ENCODE assay signal across 22 cellular contexts in genomic region chr22:49006207-49007012, GRCh38.
DNase-seq lines count a peak whose midpoint lies in the region; ATAC-seq, FAIRE-seq and TF ChIP-seq lines count a peak whose summit lies in the region.
"Had no signal": no experiment of that assay in that cellular context is flagged by ENCODE, and none has a peak within 500 bp of the region (broad histone marks: within the 10 kb centered on the region; RNA-seq: fewer than 3 reads in every experiment).

No MANE protein-coding gene starts in this region.

- intact Hi-C loops in Right ventricle myocardium superior (cut with DNase I) (no loop called here), left ventricle myocardium inferior (cut with micrococcal nuclease) (no loop called here), upper lobe of right lung (cut with DNase I) (no loop called here)

- H3K4me3 ChIP-seq in left ventricle myocardium inferior (no peak overlapping the region), bronchial epithelial cell (ENCODE audit: low read depth, low read length) (no peak overlapping the region), upper lobe of right lung (no peak overlapping the region)
- H3K4me3 ChIP-seq: A549, BLaER1, GM12878, GM23338 had no signal

- TF ChIP-seq CTCF in left ventricle myocardium inferior (IDR thresholded peaks at IDR 0.05; ENCODE audit: borderline replicate concordance), result no peak
- no peak for TF ChIP-seq CTCF in bronchial epithelial cell (IDR thresholded peaks at IDR 0.05; ENCODE audit: insufficient read depth, low read length, severe bottlenecking)
- no peak for TF ChIP-seq CTCF in upper lobe of right lung (IDR thresholded peaks at IDR 0.05)

- H3K36me3 ChIP-seq in left ventricle myocardium inferior, result no peaks in the 10 kb centered on the region
- H3K36me3 ChIP-seq in bronchial epithelial cell (ENCODE audit: control insufficient read depth, insufficient read depth, low read length), result no peaks in the 10 kb centered on the region
- no peaks in the 10 kb centered on the region for H3K36me3 ChIP-seq in upper lobe of right lung
- H3K36me3 ChIP-seq: BLaER1 had no signal

- H3K4me1 ChIP-seq in left ventricle myocardium inferior (no peaks in the 10 kb centered on the region), upper lobe of right lung (no peaks in the 10 kb centered on the region)
- H3K4me1 ChIP-seq: A549, BLaER1 had no signal

- peaks cover 43% of the 10 kb centered on the region for H3K27me3 ChIP-seq in left ventricle myocardium inferior (ENCODE audit: low read depth)
- H3K27me3 ChIP-seq in bronchial epithelial cell (ENCODE audit: control insufficient read depth, insufficient read depth, low read length), result no peaks in the 10 kb centered on the region
- no peaks in the 10 kb centered on the region for H3K27me3 ChIP-seq in upper lobe of right lung
- H3K27me3 ChIP-seq: BLaER1 had no signal

- H3K27ac ChIP-seq in left ventricle myocardium inferior (replicated peaks) (no peak overlapping the region), upper lobe of right lung (no peak overlapping the region)
- H3K27ac ChIP-seq: A549, BLaER1, KMS-11 had no signal

- ATAC-seq in Right ventricle myocardium superior (ENCODE audit: poor library complexity) (no peak), upper lobe of right lung (no peak), GM21786 (IDR thresholded peaks at IDR 0.05; ENCODE audit: unreplicated experiment) (no peak)
- ATAC-seq: A549; CD8-positive, alpha-beta T cell; GM12878 had no signal

- FAIRE-seq in bronchial epithelial cell (lab: Jason Lieb, UNC), result peak; percentile 80
- FAIRE-seq: A549, GM12878, GM19239 had no signal

- H3K9me3 ChIP-seq in left ventricle myocardium inferior (replicated peaks), result peaks cover 28% of the 10 kb centered on the region
- H3K9me3 ChIP-seq in upper lobe of right lung, result no peaks in the 10 kb centered on the region
- H3K9me3 ChIP-seq: A549 had no signal

- DNase-seq in Right ventricle myocardium superior (peak; percentile 9), left ventricle myocardium inferior (no peak), bronchial epithelial cell (ENCODE audit: low read depth) (no peak), mesenteric fat pad (ENCODE audit: low spot score) (peak; percentile 82), upper lobe of right lung (peak; percentile 52), HuH-7.5 (ENCODE audit: low spot score) (no peak), HPDE6-E6E7 (ENCODE audit: extremely low spot score) (no peak)
- DNase-seq: DMS53, EL, NCI-H1417 treated with DMSO at 0.1 percent for 48 hours, NCI-H187 treated with DMSO at 0.1 percent for 48 hours, NCI-H345, NCI-H524 treated with DMSO at 0.1 percent for 48 hours, SHP77 treated with DMSO at 0.1 percent for 48 hours had no signal

Comparison
In these comparisons a context has a peak if more than half of its experiments do, and no peak if none do; other contexts are left out.
1. DNase-seq: peak in Right ventricle myocardium superior (single experiment), mesenteric fat pad (single experiment) and upper lobe of right lung (single experiment); none in left ventricle myocardium inferior (single experiment), bronchial epithelial cell (single experiment), HuH-7.5 (single experiment) and HPDE6-E6E7 (single experiment).